8 cellular contexts compared by ENCODE assay signal in genomic region chr12:24814379-24815086, GRCh38.
A peak's percentile ranks its signal among the peaks of the same experiment; 100 is the strongest.
DNase-seq lines count a peak whose midpoint lies in the region; ATAC-seq lines count a peak whose summit lies in the region.

No MANE protein-coding gene starts in this region.

- peak overlapping the region; percentile 60 for H3K4me3 Mint-ChIP-seq in stimulated activated naive CD8-positive, alpha-beta T cell treated with anti-CD3 and anti-CD28 coated beads, Interleukin-15, Interleukin-2, amounts not matched to agents 100 ng/mL and 50 ng/mL, for 24 hours
- peak overlapping the region; percentile 87 for H3K4me3 Mint-ChIP-seq in activated naive CD8-positive, alpha-beta T cell treated with anti-CD3 and anti-CD28 coated beads, Interleukin-2, amount 10 ng/mL, durations not matched to agents 7 days and 5 days

- POLR2A ChIA-PET in activated naive CD8-positive, alpha-beta T cell treated with anti-CD3 and anti-CD28 coated beads, Interleukin-2, amount 10 ng/mL, durations not matched to agents 7 days and 5 days (lab: Charles Lee) = interaction anchor here (1.1 to 1.3 kb wide), 2 partner anchors 89 to 436 kb away, joined by 4 to 5 read pairs; partner anchors contain the start of gene KRAS

- DNase-seq in stimulated activated naive CD8-positive, alpha-beta T cell treated with anti-CD3 and anti-CD28 coated beads, Interleukin-15, Interleukin-2, amounts not matched to agents 100 U/mL and 50 U/mL, for 24 hours = no peak
- no peak for DNase-seq in activated naive CD8-positive, alpha-beta T cell treated with anti-CD3 and anti-CD28 coated beads, Interleukin-2, amount 10 ng/mL, durations not matched to agents 7 days and 5 days
- DNase-seq in DMS79 (lab: John Stamatoyannopoulos, UW) (no peak), NCI-H2227 treated with DMSO at 0.1 percent for 48 hours (lab: John Stamatoyannopoulos, UW) (no peak), G401 (ENCODE audit: low spot score) (no peak), NCI-H1105 (lab: John Stamatoyannopoulos, UW) (no peak)

- no peaks in the 10 kb centered on the region for H3K27me3 Mint-ChIP-seq in stimulated activated naive CD8-positive, alpha-beta T cell treated with anti-CD3 and anti-CD28 coated beads, Interleukin-15, Interleukin-2, amounts not matched to agents 100 ng/mL and 50 ng/mL, for 24 hours
- H3K27me3 Mint-ChIP-seq in activated naive CD8-positive, alpha-beta T cell treated with anti-CD3 and anti-CD28 coated beads, Interleukin-2, amount 10 ng/mL, durations not matched to agents 7 days and 5 days = no peaks in the 10 kb centered on the region

- in situ Hi-C loops in G401 (cut with HindIII; ENCODE audit: low sequenced_read_pairs) = no loop called here

- peaks cover 20% of the 10 kb centered on the region for H3K36me3 Mint-ChIP-seq in stimulated activated naive CD8-positive, alpha-beta T cell treated with anti-CD3 and anti-CD28 coated beads, Interleukin-15, Interleukin-2, amounts not matched to agents 100 ng/mL and 50 ng/mL, for 24 hours (ENCODE audit: low read depth)
- peaks cover 18% of the 10 kb centered on the region for H3K36me3 Mint-ChIP-seq in activated naive CD8-positive, alpha-beta T cell treated with anti-CD3 and anti-CD28 coated beads, Interleukin-2, amount 10 ng/mL, durations not matched to agents 7 days and 5 days

- peak overlapping the region; percentile 43 for H3K27ac Mint-ChIP-seq in stimulated activated naive CD8-positive, alpha-beta T cell treated with anti-CD3 and anti-CD28 coated beads, Interleukin-15, Interleukin-2, amounts not matched to agents 100 ng/mL and 50 ng/mL, for 24 hours
- peak overlapping the region; percentile 92 for H3K27ac Mint-ChIP-seq in activated naive CD8-positive, alpha-beta T cell treated with anti-CD3 and anti-CD28 coated beads, Interleukin-2, amount 10 ng/mL, durations not matched to agents 7 days and 5 days

- H3K4me1 Mint-ChIP-seq in stimulated activated naive CD8-positive, alpha-beta T cell treated with anti-CD3 and anti-CD28 coated beads, Interleukin-15, Interleukin-2, amounts not matched to agents 100 ng/mL and 50 ng/mL, for 24 hours (ENCODE audit: low read depth) = peaks cover 24% of the 10 kb centered on the region
- peaks cover 7% of the 10 kb centered on the region for H3K4me1 Mint-ChIP-seq in activated naive CD8-positive, alpha-beta T cell treated with anti-CD3 and anti-CD28 coated beads, Interleukin-2, amount 10 ng/mL, durations not matched to agents 7 days and 5 days

- no peak for ATAC-seq in stimulated activated naive CD8-positive, alpha-beta T cell treated with anti-CD3 and anti-CD28 coated beads, Interleukin-15, Interleukin-2, amounts not matched to agents 100 U/mL and 50 U/mL, for 24 hours
- ATAC-seq in HG03175 (IDR thresholded peaks at IDR 0.05; ENCODE audit: unreplicated experiment) = peak; percentile 90
- ATAC-seq in activated naive CD8-positive, alpha-beta T cell treated with anti-CD3 and anti-CD28 coated beads, Interleukin-2, amount 10 ng/mL, durations not matched to agents 7 days and 5 days (ENCODE audit: low read depth) = peak; percentile 60

- H3K9me3 Mint-ChIP-seq in stimulated activated naive CD8-positive, alpha-beta T cell treated with anti-CD3 and anti-CD28 coated beads, Interleukin-15, Interleukin-2, amounts not matched to agents 100 ng/mL and 50 ng/mL, for 24 hours = peaks cover under 1% of the 10 kb centered on the region
- H3K9me3 Mint-ChIP-seq in activated naive CD8-positive, alpha-beta T cell treated with anti-CD3 and anti-CD28 coated beads, Interleukin-2, amount 10 ng/mL, durations not matched to agents 7 days and 5 days = no peaks in the 10 kb centered on the region
